ENCODE assay signal across 8 cellular contexts in genomic region chr7:101315336-101315735, GRCh38. TPM values are rescaled to one million over a fixed set of nuclear protein-coding genes. Genes with fewer than 3 reads are reported as not detected.
DNase-seq lines count a peak whose midpoint lies in the region; FAIRE-seq and TF ChIP-seq lines count a peak whose summit lies in the region.

No MANE protein-coding gene starts in this region.

- peaks cover 6 to 16% of the 10 kb centered on the region in 2 donors for H3K36me3 ChIP-seq in kidney (ENCODE audit: control insufficient read depth in 1 of 2, insufficient read depth in 2 of 2, low read length in 2 of 2)

- no peaks in the 10 kb centered on the region for H3K4me1 ChIP-seq in kidney (ENCODE audit: control insufficient read depth in 1 of 2, insufficient read depth in 1 of 2, low read depth in 1 of 2, low read length in 2 of 2)

- H3K4me3 ChIP-seq in AG09309 (ENCODE audit: control insufficient read depth, low read depth, low read length) (no peak overlapping the region), kidney (ENCODE audit: low read length in 2 of 2) (no peak overlapping the region)

- no peaks in the 10 kb centered on the region for H3K9me3 ChIP-seq in kidney (ENCODE audit: control insufficient read depth in 1 of 2, low read length in 2 of 2)

- peak; percentile 70 for FAIRE-seq in GM18507 (lab: Jason Lieb, UNC)
- no peak for FAIRE-seq in kidney (lab: Jason Lieb, UNC)

- peak; percentile 62 for TF ChIP-seq CTCF in AG09309 (IDR thresholded peaks at IDR 0.05; ENCODE audit: control insufficient read depth, insufficient read depth, low read depth, low read length, missing control alignments)
- peak; percentile 45 for TF ChIP-seq CTCF in kidney (IDR thresholded peaks at IDR 0.05; ENCODE audit: borderline replicate concordance, extremely low read depth, insufficient read depth)

- intact Hi-C loops in kidney (cut with DNase I), result no loop called here

- DNase-seq in AG09309 (ENCODE audit: low read depth), result no peak
- DNase-seq in GM18507 (ENCODE audit: extremely low spot score, insufficient read length, low read depth), result no peak
- DNase-seq in RPMI7951 (ENCODE audit: low read depth), result peak; percentile 49
- DNase-seq in amniotic stem cell (lab: John Stamatoyannopoulos, UW), result peak; percentile 8
- DNase-seq in kidney, result no peak
- peak; percentile 34 for DNase-seq in stimulated activated CD8-positive, alpha-beta memory T cell treated with anti-CD3 and anti-CD28 coated beads, Interleukin-15, amount 100 ng/mL, for 1 hour (ENCODE audit: low read depth)
- DNase-seq in D341Med (ENCODE audit: low spot score), result no peak
- DNase-seq in NCI-H2029 (lab: John Stamatoyannopoulos, UW), result no peak

- no peak overlapping the region for H3K9ac ChIP-seq in kidney (ENCODE audit: low read length in 2 of 2)

- no peak overlapping the region for H3K27ac ChIP-seq in kidney (ENCODE audit: low read depth in 2 of 2, low read length in 2 of 2)

RNA-seq across cellular contexts. Expression of gene IFT22, which starts 6.3 kb away (rescaled TPM):
- total RNA-seq in RPMI7951 (2014; rRNA removed; shearing (Covaris generic)), result 58.2 and 62.0 TPM in 2 replicates
- 42.5 TPM for total RNA-seq in kidney
- 92.7 TPM for polyA plus RNA-seq in kidney (ENCODE audit: insufficient read depth, low read depth, low replicate concordance)

RNA-seq across cellular contexts. Expression of gene COL26A1, which starts 47.3 kb away (rescaled TPM):
- total RNA-seq in RPMI7951 (2014; rRNA removed; shearing (Covaris generic)), result 0.29 and 0.60 TPM in 2 replicates
- 1.2 TPM for total RNA-seq in kidney
- polyA plus RNA-seq in kidney (ENCODE audit: insufficient read depth, low read depth, low replicate concordance), result 3.5 TPM

Comparison
In these comparisons a context has a peak if more than half of its experiments do, and no peak if none do; other contexts are left out.
1. DNase-seq: peak in RPMI7951 (single experiment), amniotic stem cell (single experiment) and stimulated activated CD8-positive, alpha-beta memory T cell treated with anti-CD3 and anti-CD28 coated beads, Interleukin-15, amount 100 ng/mL, for 1 hour (single experiment); none in AG09309 (single experiment), GM18507 (single experiment), kidney (single experiment), D341Med (single experiment) and NCI-H2029 (single experiment).